24 cellular contexts compared by ENCODE assay signal in genomic region chr5:170849374-170849773, GRCh38.
"Had no signal": no experiment of that assay in that cellular context is flagged by ENCODE, and none has a peak within 500 bp of the region (broad histone marks: within the 10 kb centered on the region; RNA-seq: fewer than 3 reads in every experiment).

No MANE protein-coding gene starts in this region.

- H3K4me1 ChIP-seq: foreskin keratinocyte, lower lobe of right lung, pancreas, right lobe of liver, stomach, vagina had no signal

- H3K4me3 Mint-ChIP-seq: activated naive CD4-positive, alpha-beta T cell treated with anti-CD3 and anti-CD28 coated beads, Interleukin-2, amount 50 U/mL, for 24 hours; natural killer cell; stimulated activated effector memory CD8-positive, alpha-beta T cell treated with anti-CD3 and anti-CD28 coated beads, Interleukin-12 subunit alpha, Interleukin-12 subunit beta, amount 100 ng/mL, for 72 hours had no signal

- H3K9me3 ChIP-seq: lower lobe of right lung, neutrophil, pancreas, right lobe of liver, stomach, vagina had no signal

- H3K4me3 ChIP-seq: cardiac muscle cell, hepatocyte, lower lobe of right lung, pancreas, right lobe of liver, stomach, vagina had no signal

- H3K36me3 ChIP-seq: cardiac muscle cell, lower lobe of right lung, neutrophil, pancreas, right lobe of liver, stomach, vagina had no signal

- ATAC-seq: foreskin keratinocyte; left colon; lower lobe of right lung; natural killer cell; pancreas; right lobe of liver; stimulated activated effector memory CD8-positive, alpha-beta T cell treated with anti-CD3 and anti-CD28 coated beads, Interleukin-12 subunit alpha, Interleukin-12 subunit beta, amount 100 ng/mL, for 72 hours had no signal

- DNase-seq: activated CD4-positive, alpha-beta T cell treated with anti-CD3 and anti-CD28 coated beads, Interleukin-2, amount 50 U/mL, for 1 hour; activated CD8-positive, alpha-beta memory T cell treated with anti-CD3 and anti-CD28 coated beads, Interleukin-2, amount 50 U/mL, for 48 hours; activated effector memory CD4-positive, alpha-beta T cell treated with Interleukin-2 at 50 U/mL for 16 hours; activated T-cell treated with anti-CD3 and anti-CD28 coated beads, Interleukin-2, amount 50 U/mL, for 48 hours; dermis blood vessel endothelial cell; effector memory CD4-positive, alpha-beta T cell; foreskin keratinocyte; islet precursor cell; left colon; lower lobe of right lung; natural killer cell; pancreas; right lobe of liver; small intestine; stimulated activated CD4-positive, alpha-beta T cell treated with anti-CD3 and anti-CD28 coated beads, Interleukin-15, amount 100 ng/mL, for 24 hours; stimulated activated CD4-positive, alpha-beta T cell treated with anti-CD3 and anti-CD28 coated beads, Interleukin-4, amount 100 ng/mL, for 24 hours; stomach; trophoblast cell had no signal

- H3K36me3 Mint-ChIP-seq: activated naive CD4-positive, alpha-beta T cell treated with anti-CD3 and anti-CD28 coated beads, Interleukin-2, amount 50 U/mL, for 24 hours; natural killer cell; stimulated activated effector memory CD8-positive, alpha-beta T cell treated with anti-CD3 and anti-CD28 coated beads, Interleukin-12 subunit alpha, Interleukin-12 subunit beta, amount 100 ng/mL, for 72 hours had no signal

- H3K27ac Mint-ChIP-seq: activated naive CD4-positive, alpha-beta T cell treated with anti-CD3 and anti-CD28 coated beads, Interleukin-2, amount 50 U/mL, for 24 hours; natural killer cell; stimulated activated effector memory CD8-positive, alpha-beta T cell treated with anti-CD3 and anti-CD28 coated beads, Interleukin-12 subunit alpha, Interleukin-12 subunit beta, amount 100 ng/mL, for 72 hours had no signal

- H3K4me1 Mint-ChIP-seq: activated naive CD4-positive, alpha-beta T cell treated with anti-CD3 and anti-CD28 coated beads, Interleukin-2, amount 50 U/mL, for 24 hours; natural killer cell; stimulated activated effector memory CD8-positive, alpha-beta T cell treated with anti-CD3 and anti-CD28 coated beads, Interleukin-12 subunit alpha, Interleukin-12 subunit beta, amount 100 ng/mL, for 72 hours had no signal

- H3K9me3 Mint-ChIP-seq: activated naive CD4-positive, alpha-beta T cell treated with anti-CD3 and anti-CD28 coated beads, Interleukin-2, amount 50 U/mL, for 24 hours; stimulated activated effector memory CD8-positive, alpha-beta T cell treated with anti-CD3 and anti-CD28 coated beads, Interleukin-12 subunit alpha, Interleukin-12 subunit beta, amount 100 ng/mL, for 72 hours had no signal

- H3K27me3 ChIP-seq: cardiac muscle cell, foreskin keratinocyte, hepatocyte, neutrophil, pancreas, right lobe of liver, stomach, vagina had no signal
